Comparison of ENCODE assay signal across 10 cellular contexts in genomic region chr12:22047495-22047894, GRCh38. TPM values are rescaled to one million over a fixed set of nuclear protein-coding genes. Genes with fewer than 3 reads are reported as not detected.
A peak's percentile ranks its signal among the peaks of the same experiment; 100 is the strongest.
DNase-seq lines count a peak whose midpoint lies in the region; ATAC-seq, FAIRE-seq and TF ChIP-seq lines count a peak whose summit lies in the region.
"Had no signal": no experiment of that assay in that cellular context is flagged by ENCODE, and none has a peak within 500 bp of the region (broad histone marks: within the 10 kb centered on the region; RNA-seq: fewer than 3 reads in every experiment).

No MANE protein-coding gene starts in this region.

- H3K4me1 Mint-ChIP-seq in GM23338 (peaks cover 42% of the 10 kb centered on the region), osteocyte (ENCODE audit: unreplicated experiment) (peaks cover 11% of the 10 kb centered on the region)

- peak overlapping the region; percentile 80 for H3K4me2 ChIP-seq in GM23338
- peak overlapping the region; percentile 93 for H3K4me2 ChIP-seq in endothelial cell of umbilical vein (ENCODE audit: insufficient read depth, low read length)

- H3K9ac ChIP-seq in endothelial cell of umbilical vein (replicated peaks; ENCODE audit: extremely low read depth, insufficient read depth, low read length), result no peak overlapping the region

- H3K36me3 Mint-ChIP-seq in GM23338 (ENCODE audit: low read depth) (peaks cover 30% of the 10 kb centered on the region), osteocyte (ENCODE audit: unreplicated experiment) (no peaks in the 10 kb centered on the region)

- TF ChIP-seq CTCF in GM23338 (conservative IDR thresholded peaks at IDR 0.05; ENCODE audit: low read depth in 2 of 2), result no peak
- TF ChIP-seq CTCF in Peyer's patch (IDR thresholded peaks at IDR 0.05), result no peak
- TF ChIP-seq CTCF in endothelial cell of umbilical vein (IDR thresholded peaks at IDR 0.05; ENCODE audit: extremely low read depth in 1 of 2, insufficient read depth in 1 of 2, low read depth in 1 of 2, low read length in 2 of 2), result no peak
- no peak for TF ChIP-seq CTCF in osteocyte (IDR thresholded peaks at IDR 0.05)

- peak overlapping the region; percentile 75; the same call in 1 of the 2 replicates for H3K27ac ChIP-seq in GM23338 (ENCODE audit: low read depth)
- peak overlapping the region in 3 of 4 donors; percentile 5 to 97 (median 95) for H3K27ac ChIP-seq in Peyer's patch
- H3K27ac ChIP-seq in endothelial cell of umbilical vein (ENCODE audit: insufficient read depth, low read depth, low read length), result no peak overlapping the region

- H2AFZ ChIP-seq in GM23338 (no peak overlapping the region), endothelial cell of umbilical vein (ENCODE audit: low read depth, low read length) (no peak overlapping the region)

- H3K36me3 ChIP-seq in GM23338 (ENCODE audit: insufficient read depth), result no peaks in the 10 kb centered on the region; the same call in 1 of the 2 replicates
- no peaks in the 10 kb centered on the region for H3K36me3 ChIP-seq in Peyer's patch
- no peaks in the 10 kb centered on the region for H3K36me3 ChIP-seq in endothelial cell of umbilical vein (ENCODE audit: control insufficient read depth in 2 of 2, extremely low read depth in 1 of 2, insufficient read depth in 2 of 2, low read length in 2 of 2)
- H3K36me3 ChIP-seq: tibial nerve had no signal

- no peaks in the 10 kb centered on the region for H3K27me3 ChIP-seq in GM23338 (ENCODE audit: insufficient read depth)
- H3K27me3 ChIP-seq in Peyer's patch, result no peaks in the 10 kb centered on the region
- no peaks in the 10 kb centered on the region for H3K27me3 ChIP-seq in endothelial cell of umbilical vein (ENCODE audit: control insufficient read depth in 2 of 2, insufficient read depth in 2 of 2, low read length in 2 of 2)
- H3K27me3 ChIP-seq: tibial nerve had no signal

- H3K27ac Mint-ChIP-seq in GM23338 (peak overlapping the region; percentile 97; the same call in 1 of the 2 replicates), osteocyte (ENCODE audit: unreplicated experiment) (no peak overlapping the region)

- FAIRE-seq in endothelial cell of umbilical vein (lab: Jason Lieb, UNC), result no peak

- CTCF ChIA-PET in endothelial cell of umbilical vein (lab: Charles Lee), result interaction anchor here (1.0 to 3.9 kb wide), 8 partner anchors 9 to 391 kb away, joined by 3 to 14 read pairs (median 4); no protein-coding TSS in a partner anchor

- H3K9me3 ChIP-seq in Peyer's patch, result no peaks in the 10 kb centered on the region
- H3K9me3 ChIP-seq in endothelial cell of umbilical vein (replicated peaks; ENCODE audit: control insufficient read depth, insufficient read depth, low read length), result no peaks in the 10 kb centered on the region
- H3K9me3 ChIP-seq: tibial nerve had no signal

- H3K79me2 ChIP-seq in GM23338 (replicated peaks; ENCODE audit: insufficient read depth) (peaks cover 50% of the 10 kb centered on the region), endothelial cell of umbilical vein (ENCODE audit: control insufficient read depth, insufficient read depth, low read length) (peaks cover 51% of the 10 kb centered on the region)

- H3F3A ChIP-seq in GM23338 (replicated peaks; ENCODE audit: low read depth), result peaks cover 8% of the 10 kb centered on the region; the same call in 1 of the 2 replicates

- DNase-seq in GM23338 (ENCODE audit: low spot score) (no peak), Peyer's patch (no peak), endothelial cell of umbilical vein (ENCODE audit: low read depth, low spot score) (no peak), osteocyte (ENCODE audit: extremely low spot score, unreplicated experiment) (no peak), COR-L47 (lab: John Stamatoyannopoulos, UW) (no peak), NCI-H524 (lab: John Stamatoyannopoulos, UW) (no peak)
- DNase-seq: cerebellar nuclear complex, NCI-H2107 had no signal

- no peaks in the 10 kb centered on the region for H3K9me1 ChIP-seq in endothelial cell of umbilical vein (replicated peaks; ENCODE audit: control insufficient read depth, extremely low read depth, insufficient read depth, low read length)

- no peaks in the 10 kb centered on the region for H4K20me1 ChIP-seq in GM23338 (replicated peaks; ENCODE audit: insufficient read depth)
- H4K20me1 ChIP-seq in endothelial cell of umbilical vein (replicated peaks; ENCODE audit: control insufficient read depth, extremely low read depth, insufficient read depth, low read length), result peaks cover 2% of the 10 kb centered on the region

- H3K4me1 ChIP-seq in GM23338 (ENCODE audit: insufficient read depth) (peaks cover 37% of the 10 kb centered on the region), Peyer's patch (peaks cover 0 to 36% (median 0%) of the 10 kb centered on the region in 4 donors), endothelial cell of umbilical vein (ENCODE audit: control insufficient read depth, extremely low read depth, insufficient read depth, low read length) (peaks cover 12% of the 10 kb centered on the region)

- H3K9me3 Mint-ChIP-seq in GM23338 (no peaks in the 10 kb centered on the region), osteocyte (ENCODE audit: unreplicated experiment) (no peaks in the 10 kb centered on the region)

- intact Hi-C loops in endothelial cell of umbilical vein (cut with micrococcal nuclease), result loop anchor here (5.0 to 10.0 kb wide), 3 partner anchors 495 to 610 kb away; partner anchors contain the start of genes C2CD5, ETNK1 and PYROXD1

- POLR2A ChIA-PET in endothelial cell of umbilical vein (lab: Charles Lee), result interaction anchor here (1.3 kb wide), 1 partner anchor 9 kb away, joined by 3 read pairs; no protein-coding TSS in a partner anchor

- H3K9me2 ChIP-seq in GM23338 (ENCODE audit: insufficient read depth), result no peaks in the 10 kb centered on the region

- H3K4me3 ChIP-seq in GM23338 (peak overlapping the region; percentile 77), Peyer's patch (peak overlapping the region in 3 of 4 donors; percentile 91 to 99 (median 92)), endothelial cell of umbilical vein (replicated peaks in 1 of 3; ENCODE audit: insufficient read depth in 1 of 3, low read depth in 1 of 3, low read length in 3 of 3) (peak overlapping the region in 1 of 3 experiments; percentile 92)

- TF ChIP-seq POLR2A in Peyer's patch (IDR thresholded peaks at IDR 0.05) (no peak), endothelial cell of umbilical vein (IDR thresholded peaks at IDR 0.05; ENCODE audit: low read depth, low read length) (no peak)

- TSS peak; percentile 32 for BruUV-seq in endothelial cell of umbilical vein (replicated peaks; lab: Mats Ljungman, UMichigan)

- H3K27me3 Mint-ChIP-seq in GM23338 (ENCODE audit: insufficient read depth, low read depth, poor library complexity) (peaks cover 6% of the 10 kb centered on the region), osteocyte (ENCODE audit: unreplicated experiment) (no peaks in the 10 kb centered on the region)

- H3K4me3 Mint-ChIP-seq in GM23338 (peak overlapping the region; percentile 96), osteocyte (ENCODE audit: unreplicated experiment) (peak overlapping the region; percentile 94)

- ATAC-seq in GM23338, result no peak
- ATAC-seq in HG02840 (IDR thresholded peaks at IDR 0.05; ENCODE audit: low FRiP score, unreplicated experiment), result no peak

- dilution Hi-C loops in endothelial cell of umbilical vein (cut with MboI; ENCODE audit: extremely low pct_ligation_motif_present, low sequenced_read_pairs), result no loop called here

TF ChIP-seq in endothelial cell of umbilical vein, 7 proteins besides CTCF, POLR2A, EP300 and RAD21:
- TF ChIP-seq MYC (IDR thresholded peaks at IDR 0.05; ENCODE audit: low read depth, low read length), result no peak
- no peak for TF ChIP-seq JUN (IDR thresholded peaks at IDR 0.05; ENCODE audit: borderline replicate concordance, insufficient read depth, insufficient read length, low read depth)
- TF ChIP-seq POLR2AphosphoS5 (IDR thresholded peaks at IDR 0.05; ENCODE audit: insufficient read depth, low read depth, low read length), result no peak
- no peak for TF ChIP-seq MAX (IDR thresholded peaks at IDR 0.05; ENCODE audit: insufficient read depth, insufficient read length)
- no peak for TF ChIP-seq GATA2 (IDR thresholded peaks at IDR 0.05; ENCODE audit: insufficient read depth, insufficient read length, low read depth, low read length)
- TF ChIP-seq FOS (IDR thresholded peaks at IDR 0.05; ENCODE audit: borderline replicate concordance, insufficient read depth, low read length), result no peak
- TF ChIP-seq EZH2 (IDR thresholded peaks at IDR 0.05; ENCODE audit: borderline replicate concordance, low read depth, low read length, severe bottlenecking), result no peak

RNA-seq across cellular contexts. Expression of gene CMAS, which starts 1.5 kb away (rescaled TPM):
- 61.2 and 62.9 TPM in 2 replicates for total RNA-seq in GM23338 (2014; rRNA removed; shearing (Covaris generic))
- polyA plus RNA-seq in GM23338 (2016; fragmentation: Nextera tagmentation; extraction: Ambion mirVana) (115 and 118 TPM in 2 replicates), endothelial cell of umbilical vein (5.6 and 8.5 TPM in 2 replicates)
- total RNA-seq in Peyer's patch (100 to 1,000 TPM in 2 of 4 donors, 10 to 100 TPM in 2; 41.3 to 112 (median 94.3) TPM), endothelial cell of umbilical vein (34.4 and 35.4 TPM in 2 replicates), osteocyte (21.8 and 22.5 TPM in 2 replicates)
- 17.2 and 19.8 TPM in 2 replicates for polyA plus RNA-seq in endothelial cell of umbilical vein (2011; cell fraction: cytosol; rRNA removed)
- 10.0 and 13.1 TPM in 2 replicates for polyA plus RNA-seq in endothelial cell of umbilical vein (2011; cell fraction: nucleus; rRNA removed)
- 52.8 and 60.1 TPM in 2 replicates for polyA plus RNA-seq in endothelial cell of umbilical vein (2012)
- polyA minus RNA-seq in endothelial cell of umbilical vein, result 5.0 and 6.3 TPM in 2 replicates
- polyA minus RNA-seq in endothelial cell of umbilical vein (2011; cell fraction: cytosol; rRNA and poly(A)+ RNA removed), result 6.8 TPM
- polyA minus RNA-seq in endothelial cell of umbilical vein (2011; cell fraction: nucleus; rRNA and poly(A)+ RNA removed), result 3.9 and 6.8 TPM in 2 replicates
